Comparison of ENCODE assay signal across 33 cellular contexts in the genomic region with DNA sequence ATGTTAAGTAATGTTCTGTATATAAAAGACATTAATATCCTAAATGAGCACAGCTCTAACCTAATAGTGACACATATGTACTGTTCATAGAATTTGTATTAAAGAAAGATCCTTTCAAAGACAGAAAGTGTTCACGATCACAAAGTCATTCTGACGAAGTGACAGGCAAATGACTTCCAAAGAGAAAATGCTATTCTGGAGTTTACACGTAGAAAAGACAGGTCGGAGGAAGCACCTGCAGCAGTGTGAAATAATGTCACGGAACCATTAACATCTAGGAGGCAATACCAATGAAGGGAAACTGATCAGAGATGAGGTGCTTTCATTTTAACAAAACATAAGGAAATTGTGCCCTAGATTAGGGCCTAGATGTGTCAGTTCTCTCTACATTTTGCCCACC.
"Had no signal": no experiment of that assay in that cellular context is flagged by ENCODE, and none has a peak within 500 bp of the region (broad histone marks: within the 10 kb centered on the region; RNA-seq: fewer than 3 reads in every experiment).

No MANE protein-coding gene starts in this region.

- H3K4me1 ChIP-seq: esophagus squamous epithelium, gastroesophageal sphincter, heart right ventricle had no signal

- H3K27ac ChIP-seq: brain microvascular endothelial cell, epithelial cell of prostate, esophagus squamous epithelium, gastroesophageal sphincter, heart right ventricle, WERI-Rb-1 had no signal

- H3K27me3 ChIP-seq: brain microvascular endothelial cell, esophagus squamous epithelium, gastroesophageal sphincter, heart right ventricle had no signal

- H3K9me3 ChIP-seq: esophagus squamous epithelium, gastroesophageal sphincter, heart right ventricle had no signal

- H3K36me3 ChIP-seq: brain microvascular endothelial cell, esophagus squamous epithelium, gastroesophageal sphincter, heart right ventricle, WERI-Rb-1 had no signal

- H3K4me3 ChIP-seq: esophagus squamous epithelium, gastroesophageal sphincter, heart right ventricle had no signal

- ATAC-seq: activated CD4-positive, CD25-positive, alpha-beta regulatory T cell treated with anti-CD3 and anti-CD28 coated beads, Interleukin-2, amount 50 U/mL, for 24 hours; activated CD8-positive, alpha-beta T cell treated with anti-CD3 and anti-CD28 coated beads for 36 hours; activated T-cell treated with anti-CD3 and anti-CD28 coated beads, Interleukin-2, amount 50 U/mL, for 4 hours; activated T-helper 17 cell treated with anti-CD3 and anti-CD28 coated beads, Interleukin-2, amount 50 U/mL, for 72 hours; effector memory CD8-positive, alpha-beta T cell; gastroesophageal sphincter; heart right ventricle; T-helper 17 cell had no signal

- FAIRE-seq: astrocyte, bronchial epithelial cell, colon, endometrium, endothelial cell of umbilical vein had no signal

- DNase-seq: activated B cell treated with CpG ODN at 0.5 μM for 24 hours; activated CD4-positive, alpha-beta T cell treated with anti-CD3 and anti-CD28 coated beads for 48 hours; activated CD4-positive, alpha-beta T cell treated with anti-CD3 and anti-CD28 coated beads, Interleukin-2, amount 50 U/mL, for 1 hour; activated CD4-positive, alpha-beta T cell treated with anti-CD3 and anti-CD28 coated beads, Interleukin-2, amount 50 U/mL, for 48 hours; activated CD8-positive, alpha-beta memory T cell treated with anti-CD3 and anti-CD28 coated beads for 24 hours; activated CD8-positive, alpha-beta T cell treated with anti-CD3 and anti-CD28 coated beads for 36 hours; activated effector memory CD4-positive, alpha-beta T cell treated with Interleukin-2 at 50 U/mL for 16 hours; activated gamma-delta T cell treated with Interleukin-2 at 50 U/mL for 16 hours; activated naive CD4-positive, alpha-beta T cell treated with anti-CD3 and anti-CD28 coated beads, Interleukin-2, amount 50 U/mL, for 16 hours; activated naive CD4-positive, alpha-beta T cell treated with Interleukin-2 at 50 U/mL for 16 hours; activated T-cell treated with anti-CD3 and anti-CD28 coated beads, Interleukin-2, amount 50 U/mL, for 4 hours; amniotic stem cell; anterior cingulate cortex; brain microvascular endothelial cell; cortex of kidney; dermis blood vessel endothelial cell; effector CD4-positive, alpha-beta T cell; effector memory CD8-positive, alpha-beta T cell; esophagus squamous epithelium; foreskin melanocyte; heart right ventricle; T-helper 17 cell; T1000; WERI-Rb-1 had no signal
